ENCODE assay signal across 1 cellular context in genomic region chr10:5871596-5871995, GRCh38.
TF ChIP-seq lines count a peak whose summit lies in the region.

No MANE protein-coding gene starts in this region.

TF ChIP-seq in H1, 55 proteins besides CTCF, POLR2A, EP300 and RAD21:
- TF ChIP-seq EGR1 (IDR thresholded peaks at IDR 0.05; ENCODE audit: borderline replicate concordance, low read depth, low read length) (no peak), FOSL1 (IDR thresholded peaks at IDR 0.05; ENCODE audit: insufficient read depth, low read depth, low read length) (no peak), ATF2 (IDR thresholded peaks at IDR 0.05; ENCODE audit: low read length) (no peak), MAFK (IDR thresholded peaks at IDR 0.05; ENCODE audit: low read depth, low read length) (no peak), CHD2 (IDR thresholded peaks at IDR 0.05; ENCODE audit: low read length) (no peak), MAX (IDR thresholded peaks at IDR 0.05) (no peak), USF2 (IDR thresholded peaks at IDR 0.05; ENCODE audit: low read length) (no peak), SP4 (IDR thresholded peaks at IDR 0.05; ENCODE audit: low read length) (no peak), NRF1 (IDR thresholded peaks at IDR 0.05; ENCODE audit: low read depth, low read length) (no peak)
